Comparison of ENCODE assay signal across 1 cellular context in the genomic region with DNA sequence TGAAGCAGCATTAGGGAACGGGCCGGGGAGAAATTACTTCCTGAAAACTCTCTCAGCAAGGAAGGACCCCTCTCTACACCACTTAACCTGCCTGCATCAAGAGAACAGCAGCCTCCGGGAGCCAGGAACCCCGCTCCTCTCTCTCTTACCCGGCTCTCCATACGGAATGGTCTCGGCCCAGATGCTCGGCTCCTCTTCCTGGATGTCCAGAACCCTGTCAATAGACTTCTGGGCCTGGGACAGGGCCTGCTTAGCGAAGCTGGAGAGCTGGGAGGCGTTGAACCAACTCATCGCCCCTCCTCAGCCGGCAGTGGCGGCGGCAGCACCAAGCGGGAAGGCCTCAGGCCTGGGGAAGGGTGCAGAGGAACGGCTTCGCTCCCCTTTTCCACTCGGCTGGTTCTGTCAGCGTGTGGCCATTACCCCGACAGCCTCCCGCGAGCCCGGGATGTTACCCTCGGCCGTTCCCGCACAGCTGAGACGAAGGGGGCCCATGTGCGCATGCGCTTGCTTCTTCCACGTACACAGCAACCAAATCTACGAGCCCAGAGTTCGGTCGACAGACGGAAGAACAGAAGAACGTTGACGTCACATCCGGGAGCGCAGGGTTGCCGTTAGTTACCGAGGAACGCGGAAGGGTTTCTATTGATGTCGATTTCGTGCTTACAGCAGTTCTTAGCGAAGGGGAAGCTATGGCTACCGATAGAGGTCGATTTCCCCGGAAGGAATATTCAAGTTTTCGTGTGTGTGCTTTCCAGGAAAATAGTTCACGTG.
TF ChIP-seq lines count a peak whose summit lies in the region.

A gene with protein sequence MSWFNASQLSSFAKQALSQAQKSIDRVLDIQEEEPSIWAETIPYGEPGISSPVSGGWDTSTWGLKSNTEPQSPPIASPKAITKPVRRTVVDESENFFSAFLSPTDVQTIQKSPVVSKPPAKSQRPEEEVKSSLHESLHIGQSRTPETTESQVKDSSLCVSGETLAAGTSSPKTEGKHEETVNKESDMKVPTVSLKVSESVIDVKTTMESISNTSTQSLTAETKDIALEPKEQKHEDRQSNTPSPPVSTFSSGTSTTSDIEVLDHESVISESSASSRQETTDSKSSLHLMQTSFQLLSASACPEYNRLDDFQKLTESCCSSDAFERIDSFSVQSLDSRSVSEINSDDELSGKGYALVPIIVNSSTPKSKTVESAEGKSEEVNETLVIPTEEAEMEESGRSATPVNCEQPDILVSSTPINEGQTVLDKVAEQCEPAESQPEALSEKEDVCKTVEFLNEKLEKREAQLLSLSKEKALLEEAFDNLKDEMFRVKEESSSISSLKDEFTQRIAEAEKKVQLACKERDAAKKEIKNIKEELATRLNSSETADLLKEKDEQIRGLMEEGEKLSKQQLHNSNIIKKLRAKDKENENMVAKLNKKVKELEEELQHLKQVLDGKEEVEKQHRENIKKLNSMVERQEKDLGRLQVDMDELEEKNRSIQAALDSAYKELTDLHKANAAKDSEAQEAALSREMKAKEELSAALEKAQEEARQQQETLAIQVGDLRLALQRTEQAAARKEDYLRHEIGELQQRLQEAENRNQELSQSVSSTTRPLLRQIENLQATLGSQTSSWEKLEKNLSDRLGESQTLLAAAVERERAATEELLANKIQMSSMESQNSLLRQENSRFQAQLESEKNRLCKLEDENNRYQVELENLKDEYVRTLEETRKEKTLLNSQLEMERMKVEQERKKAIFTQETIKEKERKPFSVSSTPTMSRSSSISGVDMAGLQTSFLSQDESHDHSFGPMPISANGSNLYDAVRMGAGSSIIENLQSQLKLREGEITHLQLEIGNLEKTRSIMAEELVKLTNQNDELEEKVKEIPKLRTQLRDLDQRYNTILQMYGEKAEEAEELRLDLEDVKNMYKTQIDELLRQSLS (minus strand): TSS at position 538 of the 771 bp plus-strand sequence. CDS start 247 bp downstream, at position 291.

TF ChIP-seq in K562, 482 proteins besides CTCF, POLR2A, EP300 and RAD21 (continued from another document and continues in another):
- TF ChIP-seq, protein P1, sequence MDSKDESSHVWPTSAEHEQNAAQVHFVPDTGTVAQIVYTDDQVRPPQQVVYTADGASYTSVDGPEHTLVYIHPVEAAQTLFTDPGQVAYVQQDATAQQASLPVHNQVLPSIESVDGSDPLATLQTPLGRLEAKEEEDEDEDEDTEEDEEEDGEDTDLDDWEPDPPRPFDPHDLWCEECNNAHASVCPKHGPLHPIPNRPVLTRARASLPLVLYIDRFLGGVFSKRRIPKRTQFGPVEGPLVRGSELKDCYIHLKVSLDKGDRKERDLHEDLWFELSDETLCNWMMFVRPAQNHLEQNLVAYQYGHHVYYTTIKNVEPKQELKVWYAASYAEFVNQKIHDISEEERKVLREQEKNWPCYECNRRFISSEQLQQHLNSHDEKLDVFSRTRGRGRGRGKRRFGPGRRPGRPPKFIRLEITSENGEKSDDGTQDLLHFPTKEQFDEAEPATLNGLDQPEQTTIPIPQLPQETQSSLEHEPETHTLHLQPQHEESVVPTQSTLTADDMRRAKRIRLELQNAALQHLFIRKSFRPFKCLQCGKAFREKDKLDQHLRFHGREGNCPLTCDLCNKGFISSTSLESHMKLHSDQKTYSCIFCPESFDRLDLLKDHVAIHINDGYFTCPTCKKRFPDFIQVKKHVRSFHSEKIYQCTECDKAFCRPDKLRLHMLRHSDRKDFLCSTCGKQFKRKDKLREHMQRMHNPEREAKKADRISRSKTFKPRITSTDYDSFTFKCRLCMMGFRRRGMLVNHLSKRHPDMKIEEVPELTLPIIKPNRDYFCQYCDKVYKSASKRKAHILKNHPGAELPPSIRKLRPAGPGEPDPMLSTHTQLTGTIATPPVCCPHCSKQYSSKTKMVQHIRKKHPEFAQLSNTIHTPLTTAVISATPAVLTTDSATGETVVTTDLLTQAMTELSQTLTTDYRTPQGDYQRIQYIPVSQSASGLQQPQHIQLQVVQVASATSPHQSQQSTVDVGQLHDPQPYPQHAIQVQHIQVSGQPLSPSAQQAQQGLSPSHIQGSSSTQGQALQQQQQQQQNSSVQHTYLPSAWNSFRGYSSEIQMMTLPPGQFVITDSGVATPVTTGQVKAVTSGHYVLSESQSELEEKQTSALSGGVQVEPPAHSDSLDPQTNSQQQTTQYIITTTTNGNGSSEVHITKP (IDR thresholded peaks at IDR 0.05; ENCODE audit: partially characterized antibody), result no peak
- TF ChIP-seq, protein P2, sequence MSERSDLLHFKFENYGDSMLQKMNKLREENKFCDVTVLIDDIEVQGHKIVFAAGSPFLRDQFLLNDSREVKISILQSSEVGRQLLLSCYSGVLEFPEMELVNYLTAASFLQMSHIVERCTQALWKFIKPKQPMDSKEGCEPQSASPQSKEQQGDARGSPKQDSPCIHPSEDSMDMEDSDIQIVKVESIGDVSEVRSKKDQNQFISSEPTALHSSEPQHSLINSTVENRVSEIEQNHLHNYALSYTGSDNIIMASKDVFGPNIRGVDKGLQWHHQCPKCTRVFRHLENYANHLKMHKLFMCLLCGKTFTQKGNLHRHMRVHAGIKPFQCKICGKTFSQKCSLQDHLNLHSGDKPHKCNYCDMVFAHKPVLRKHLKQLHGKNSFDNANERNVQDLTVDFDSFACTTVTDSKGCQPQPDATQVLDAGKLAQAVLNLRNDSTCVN (CRISPR knock-in tag; IDR thresholded peaks at IDR 0.05), result no peak
- TF ChIP-seq HCFC1 (IDR thresholded peaks at IDR 0.05; ENCODE audit: low read depth, low read length) (no peak; the same call in 1 of the 2 replicates), BCOR (IDR thresholded peaks at IDR 0.05) (no peak), ZNF3 (CRISPR knock-in tag; IDR thresholded peaks at IDR 0.05) (no peak), ZNF780A (CRISPR knock-in tag; IDR thresholded peaks at IDR 0.05) (no peak), ETS2 (tag; IDR thresholded peaks at IDR 0.05; ENCODE audit: borderline replicate concordance, poor library complexity, severe bottlenecking) (no peak), SRF (CRISPR knock-in tag; IDR thresholded peaks at IDR 0.05) (no peak), TCF7 (IDR thresholded peaks at IDR 0.05; ENCODE audit: borderline replicate concordance) (no peak), ZC3H11A (IDR thresholded peaks at IDR 0.05; ENCODE audit: low read depth, low read length) (no peak), RBM17 (IDR thresholded peaks at IDR 0.05; ENCODE audit: borderline replicate concordance, low read depth, low read length) (no peak), SIX5 (IDR thresholded peaks at IDR 0.05; ENCODE audit: borderline replicate concordance in 1 of 2, insufficient read depth in 1 of 2, low read depth in 1 of 2, low read length in 2 of 2) (no peak), PHB2 (IDR thresholded peaks at IDR 0.05; ENCODE audit: low read depth) (no peak), ZFP1 (CRISPR knock-in tag; IDR thresholded peaks at IDR 0.05) (no peak), CBX2 (IDR thresholded peaks at IDR 0.05; ENCODE audit: insufficient read depth, low read length, poor library complexity, severe bottlenecking) (no peak), FIP1L1 (IDR thresholded peaks at IDR 0.05; ENCODE audit: low read depth, low read length, poor library complexity, severe bottlenecking) (no peak), CBFB (CRISPR knock-in tag; IDR thresholded peaks at IDR 0.05) (no peak), SAP30 (IDR thresholded peaks at IDR 0.05; ENCODE audit: borderline replicate concordance, insufficient read depth, low read depth, low read length, poor library complexity, severe bottlenecking) (peak; percentile 37), FOXP1 (CRISPR knock-in tag; IDR thresholded peaks at IDR 0.05) (no peak), POLR2H (tag; IDR thresholded peaks at IDR 0.05; ENCODE audit: low read depth) (peak; percentile 61), BRD4 (IDR thresholded peaks at IDR 0.05) (no peak), PTTG1 (tag; IDR thresholded peaks at IDR 0.05; ENCODE audit: low read depth) (no peak), NR1H2 (CRISPR knock-in tag; IDR thresholded peaks at IDR 0.05) (no peak), ZNF354B (CRISPR knock-in tag; IDR thresholded peaks at IDR 0.05) (no peak), EP400 (IDR thresholded peaks at IDR 0.05) (peak; percentile 87), JUN (IDR thresholded peaks at IDR 0.05; ENCODE audit: borderline replicate concordance, low read depth, low read length) (no peak), JUN (CRISPR knock-in tag; IDR thresholded peaks at IDR 0.05; ENCODE audit: borderline replicate concordance) (no peak; the same call in 1 of the 2 replicates), SAFB (IDR thresholded peaks at IDR 0.05; ENCODE audit: borderline replicate concordance, low read depth, low read length) (no peak), BACH1 (tag; IDR thresholded peaks at IDR 0.05) (no peak), ATF1 (CRISPR knock-in tag; IDR thresholded peaks at IDR 0.05) (no peak), ATF1 (tag; IDR thresholded peaks at IDR 0.05) (peak; percentile 95), NCOR1 (IDR thresholded peaks at IDR 0.05) (no peak), RBM34 (IDR thresholded peaks at IDR 0.05; ENCODE audit: borderline replicate concordance, insufficient read depth, low read length) (no peak), ZNF263 (CRISPR knock-in tag; IDR thresholded peaks at IDR 0.05; ENCODE audit: borderline replicate concordance) (no peak), POLR3A (IDR thresholded peaks at IDR 0.05; ENCODE audit: borderline replicate concordance, extremely low read depth, insufficient read depth, insufficient read length) (no peak)
- TF ChIP-seq, protein P3, sequence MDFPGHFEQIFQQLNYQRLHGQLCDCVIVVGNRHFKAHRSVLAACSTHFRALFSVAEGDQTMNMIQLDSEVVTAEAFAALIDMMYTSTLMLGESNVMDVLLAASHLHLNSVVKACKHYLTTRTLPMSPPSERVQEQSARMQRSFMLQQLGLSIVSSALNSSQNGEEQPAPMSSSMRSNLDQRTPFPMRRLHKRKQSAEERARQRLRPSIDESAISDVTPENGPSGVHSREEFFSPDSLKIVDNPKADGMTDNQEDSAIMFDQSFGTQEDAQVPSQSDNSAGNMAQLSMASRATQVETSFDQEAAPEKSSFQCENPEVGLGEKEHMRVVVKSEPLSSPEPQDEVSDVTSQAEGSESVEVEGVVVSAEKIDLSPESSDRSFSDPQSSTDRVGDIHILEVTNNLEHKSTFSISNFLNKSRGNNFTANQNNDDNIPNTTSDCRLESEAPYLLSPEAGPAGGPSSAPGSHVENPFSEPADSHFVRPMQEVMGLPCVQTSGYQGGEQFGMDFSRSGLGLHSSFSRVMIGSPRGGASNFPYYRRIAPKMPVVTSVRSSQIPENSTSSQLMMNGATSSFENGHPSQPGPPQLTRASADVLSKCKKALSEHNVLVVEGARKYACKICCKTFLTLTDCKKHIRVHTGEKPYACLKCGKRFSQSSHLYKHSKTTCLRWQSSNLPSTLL (IDR thresholded peaks at IDR 0.05), result no peak
- TF ChIP-seq, protein P4, sequence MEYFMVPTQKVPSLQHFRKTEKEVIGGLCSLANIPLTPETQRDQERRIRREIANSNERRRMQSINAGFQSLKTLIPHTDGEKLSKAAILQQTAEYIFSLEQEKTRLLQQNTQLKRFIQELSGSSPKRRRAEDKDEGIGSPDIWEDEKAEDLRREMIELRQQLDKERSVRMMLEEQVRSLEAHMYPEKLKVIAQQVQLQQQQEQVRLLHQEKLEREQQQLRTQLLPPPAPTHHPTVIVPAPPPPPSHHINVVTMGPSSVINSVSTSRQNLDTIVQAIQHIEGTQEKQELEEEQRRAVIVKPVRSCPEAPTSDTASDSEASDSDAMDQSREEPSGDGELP (CRISPR knock-in tag; IDR thresholded peaks at IDR 0.05; ENCODE audit: borderline replicate concordance), result peak; percentile 98
- TF ChIP-seq, protein P5, sequence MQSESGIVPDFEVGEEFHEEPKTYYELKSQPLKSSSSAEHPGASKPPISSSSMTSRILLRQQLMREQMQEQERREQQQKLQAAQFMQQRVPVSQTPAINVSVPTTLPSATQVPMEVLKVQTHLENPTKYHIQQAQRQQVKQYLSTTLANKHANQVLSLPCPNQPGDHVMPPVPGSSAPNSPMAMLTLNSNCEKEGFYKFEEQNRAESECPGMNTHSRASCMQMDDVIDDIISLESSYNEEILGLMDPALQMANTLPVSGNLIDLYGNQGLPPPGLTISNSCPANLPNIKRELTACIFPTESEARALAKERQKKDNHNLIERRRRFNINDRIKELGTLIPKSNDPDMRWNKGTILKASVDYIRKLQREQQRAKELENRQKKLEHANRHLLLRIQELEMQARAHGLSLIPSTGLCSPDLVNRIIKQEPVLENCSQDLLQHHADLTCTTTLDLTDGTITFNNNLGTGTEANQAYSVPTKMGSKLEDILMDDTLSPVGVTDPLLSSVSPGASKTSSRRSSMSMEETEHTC (IDR thresholded peaks at IDR 0.05), result no peak
- TF ChIP-seq, protein P6, sequence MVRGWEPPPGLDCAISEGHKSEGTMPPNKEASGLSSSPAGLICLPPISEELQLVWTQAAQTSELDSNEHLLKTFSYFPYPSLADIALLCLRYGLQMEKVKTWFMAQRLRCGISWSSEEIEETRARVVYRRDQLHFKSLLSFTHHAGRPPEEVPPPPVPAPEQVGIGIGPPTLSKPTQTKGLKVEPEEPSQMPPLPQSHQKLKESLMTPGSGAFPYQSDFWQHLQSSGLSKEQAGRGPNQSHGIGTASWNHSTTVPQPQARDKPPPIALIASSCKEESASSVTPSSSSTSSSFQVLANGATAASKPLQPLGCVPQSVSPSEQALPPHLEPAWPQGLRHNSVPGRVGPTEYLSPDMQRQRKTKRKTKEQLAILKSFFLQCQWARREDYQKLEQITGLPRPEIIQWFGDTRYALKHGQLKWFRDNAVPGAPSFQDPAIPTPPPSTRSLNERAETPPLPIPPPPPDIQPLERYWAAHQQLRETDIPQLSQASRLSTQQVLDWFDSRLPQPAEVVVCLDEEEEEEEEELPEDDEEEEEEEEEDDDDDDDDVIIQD (CRISPR knock-in tag; IDR thresholded peaks at IDR 0.05), result no peak
- TF ChIP-seq, protein P7, sequence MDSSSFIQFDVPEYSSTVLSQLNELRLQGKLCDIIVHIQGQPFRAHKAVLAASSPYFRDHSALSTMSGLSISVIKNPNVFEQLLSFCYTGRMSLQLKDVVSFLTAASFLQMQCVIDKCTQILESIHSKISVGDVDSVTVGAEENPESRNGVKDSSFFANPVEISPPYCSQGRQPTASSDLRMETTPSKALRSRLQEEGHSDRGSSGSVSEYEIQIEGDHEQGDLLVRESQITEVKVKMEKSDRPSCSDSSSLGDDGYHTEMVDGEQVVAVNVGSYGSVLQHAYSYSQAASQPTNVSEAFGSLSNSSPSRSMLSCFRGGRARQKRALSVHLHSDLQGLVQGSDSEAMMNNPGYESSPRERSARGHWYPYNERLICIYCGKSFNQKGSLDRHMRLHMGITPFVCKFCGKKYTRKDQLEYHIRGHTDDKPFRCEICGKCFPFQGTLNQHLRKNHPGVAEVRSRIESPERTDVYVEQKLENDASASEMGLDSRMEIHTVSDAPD (CRISPR knock-in tag; IDR thresholded peaks at IDR 0.05), result no peak
